Comparison of ENCODE assay signal across 24 cellular contexts in the genomic region with DNA sequence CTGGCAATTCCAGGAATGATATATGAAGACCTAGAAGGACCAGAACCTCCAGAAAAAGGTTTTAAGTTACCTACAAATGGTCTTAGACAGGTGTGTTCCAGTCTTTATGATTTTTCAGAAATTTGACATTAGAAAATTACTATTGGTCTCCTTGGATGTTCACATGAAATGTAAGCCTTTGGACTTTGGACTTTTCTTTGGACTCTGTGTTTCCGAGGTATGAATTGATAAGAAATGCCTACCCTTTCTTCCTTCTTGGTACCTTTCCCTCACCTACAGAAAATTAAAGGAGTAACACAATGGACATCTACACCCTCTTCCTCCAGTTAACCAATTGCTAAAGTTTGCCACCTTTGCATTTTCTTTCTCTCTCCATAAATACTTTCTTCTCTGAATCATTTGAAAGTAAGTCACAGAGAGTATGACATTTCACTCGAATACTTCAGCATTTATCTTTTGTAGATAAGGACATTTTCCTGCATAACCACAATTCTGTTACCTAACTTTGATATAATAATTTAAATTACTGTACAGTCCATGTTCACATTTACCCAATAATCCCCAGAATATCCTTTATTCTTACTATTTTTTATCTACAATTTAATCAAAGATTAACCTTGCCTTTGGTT.
"Had no signal": no experiment of that assay in that cellular context is flagged by ENCODE, and none has a peak within 500 bp of the region (broad histone marks: within the 10 kb centered on the region; RNA-seq: fewer than 3 reads in every experiment).

No MANE protein-coding gene starts in this region.

- H3K9me3 Mint-ChIP-seq: activated CD8-positive, alpha-beta T cell treated with anti-CD3 and anti-CD28 coated beads for 36 hours; activated naive CD8-positive, alpha-beta T cell treated with anti-CD3 and anti-CD28 coated beads, Interleukin-2, amount 10 ng/mL, durations not matched to agents 7 days and 5 days; central memory CD8-positive, alpha-beta T cell had no signal

- H3K27me3 Mint-ChIP-seq: activated CD8-positive, alpha-beta T cell treated with anti-CD3 and anti-CD28 coated beads for 36 hours; activated naive CD8-positive, alpha-beta T cell treated with anti-CD3 and anti-CD28 coated beads, Interleukin-2, amount 10 ng/mL, durations not matched to agents 7 days and 5 days; central memory CD8-positive, alpha-beta T cell had no signal

- ATAC-seq: activated CD8-positive, alpha-beta T cell treated with anti-CD3 and anti-CD28 coated beads for 36 hours had no signal

- H3K4me1 Mint-ChIP-seq: brain had no signal

- H3K4me1 ChIP-seq: Peyer's patch, SJCRH30 had no signal

- H3K27ac ChIP-seq: Peyer's patch, RWPE1, SJCRH30 had no signal

- H3K4me3 ChIP-seq: Peyer's patch, SJCRH30 had no signal

- H3K27ac Mint-ChIP-seq: activated CD8-positive, alpha-beta T cell treated with anti-CD3 and anti-CD28 coated beads for 36 hours; activated naive CD8-positive, alpha-beta T cell treated with anti-CD3 and anti-CD28 coated beads, Interleukin-2, amount 10 ng/mL, durations not matched to agents 7 days and 5 days; brain had no signal

- H3K4me3 Mint-ChIP-seq: activated CD8-positive, alpha-beta T cell treated with anti-CD3 and anti-CD28 coated beads for 36 hours; activated naive CD8-positive, alpha-beta T cell treated with anti-CD3 and anti-CD28 coated beads, Interleukin-2, amount 10 ng/mL, durations not matched to agents 7 days and 5 days; brain; central memory CD8-positive, alpha-beta T cell had no signal

- DNase-seq: activated CD4-positive, alpha-beta T cell treated with anti-CD3 and anti-CD28 coated beads, Interleukin-2, amount 50 U/mL, for 1 hour; activated CD4-positive, CD25-positive, alpha-beta regulatory T cell; activated CD8-positive, alpha-beta memory T cell treated with anti-CD3 and anti-CD28 coated beads, Interleukin-2, amount 50 U/mL, for 4 hours; activated CD8-positive, alpha-beta T cell treated with anti-CD3 and anti-CD28 coated beads for 36 hours; activated effector memory CD4-positive, alpha-beta T cell treated with anti-CD3 and anti-CD28 coated beads, Interleukin-2, amount 50 U/mL, for 16 hours; activated naive CD4-positive, alpha-beta T cell treated with Interleukin-2 at 50 U/mL for 16 hours; activated naive CD8-positive, alpha-beta T cell treated with anti-CD3 and anti-CD28 coated beads, Interleukin-2, amount 10 ng/mL, durations not matched to agents 7 days and 5 days; amniotic stem cell; KG1; NCI-H1048; NCI-H146; NCI-H187 treated with DMSO at 0.1 percent for 48 hours; NCI-H2081 treated with DMSO at 0.1 percent for 48 hours; NCI-H446; NCI-H524; Peyer's patch; Right ventricle myocardium superior; SJCRH30; SK-N-SH; SW 1271; T1000 had no signal

- H3K9me3 ChIP-seq: Peyer's patch, SJCRH30, SK-N-SH had no signal

- H3K27me3 ChIP-seq: Peyer's patch, SJCRH30 had no signal
